ENCODE assay signal across 8 cellular contexts in the genomic region with DNA sequence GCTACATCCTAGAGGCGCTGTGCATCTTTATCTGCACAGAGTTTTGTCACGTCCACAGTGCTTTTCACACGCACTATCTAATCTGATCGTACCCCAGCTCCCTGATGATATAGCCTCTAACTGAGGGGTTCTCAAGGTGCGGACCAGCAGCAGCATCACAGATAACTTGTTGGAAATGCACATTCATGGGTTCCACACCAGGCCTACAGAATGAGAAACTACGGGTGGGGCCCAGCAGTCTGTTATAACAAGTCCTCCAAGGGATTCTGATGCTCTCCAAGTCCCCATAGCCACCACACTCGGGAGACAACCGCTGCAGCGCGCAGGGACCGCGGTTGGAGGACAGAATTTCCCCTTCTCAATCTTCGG. TPM values are rescaled to one million over a fixed set of nuclear protein-coding genes. Genes with fewer than 3 reads are reported as not detected.
A peak's percentile ranks its signal among the peaks of the same experiment; 100 is the strongest.
DNase-seq lines count a peak whose midpoint lies in the region; ATAC-seq and TF ChIP-seq lines count a peak whose summit lies in the region.

No MANE protein-coding gene starts in this region.

- DNase-seq in AG10803 (ENCODE audit: low read depth), result no peak
- no peak for DNase-seq in colonic mucosa
- DNase-seq in naive B cell, result no peak
- no peak for DNase-seq in NCI-H2171 treated with DMSO at 0.1 percent for 48 hours (lab: John Stamatoyannopoulos, UW)
- no peak for DNase-seq in cerebellar nuclear complex (lab: John Stamatoyannopoulos, UW)
- no peak for DNase-seq in NCI-H2107 (lab: John Stamatoyannopoulos, UW)
- DNase-seq in NCI-H146 (lab: John Stamatoyannopoulos, UW), result no peak

- H3K36me3 ChIP-seq in Loucy (ENCODE audit: insufficient read depth, low read length) (peaks cover 22% of the 10 kb centered on the region), colonic mucosa (peaks cover 16% of the 10 kb centered on the region)

- H4K20me1 ChIP-seq in Loucy (ENCODE audit: insufficient read depth, low read length, poor library complexity, severe bottlenecking), result peaks cover 42% of the 10 kb centered on the region

- H3K27me3 Mint-ChIP-seq in naive B cell, result no peaks in the 10 kb centered on the region

- no peak for ATAC-seq in naive B cell (ENCODE audit: low read depth in 2 of 2)

- H3K4me3 ChIP-seq in AG10803 (ENCODE audit: low read length) (peak overlapping the region; percentile 66), Loucy (ENCODE audit: low read length, poor library complexity, severe bottlenecking) (peak overlapping the region; percentile 93), colonic mucosa (peak overlapping the region; percentile 98)

- H3K27ac Mint-ChIP-seq in naive B cell, result peak overlapping the region; percentile 97 to 100 (median 98)

- H3K9me2 ChIP-seq in Loucy (replicated peaks; ENCODE audit: low read depth, low read length), result no peaks in the 10 kb centered on the region

- peaks cover 42% of the 10 kb centered on the region for H3K79me2 ChIP-seq in Loucy (ENCODE audit: insufficient read depth, low read length)

- H3K9me3 ChIP-seq in Loucy (ENCODE audit: insufficient read depth, low read depth, low read length), result no peaks in the 10 kb centered on the region
- no peaks in the 10 kb centered on the region for H3K9me3 ChIP-seq in colonic mucosa

- peak overlapping the region; percentile 99 for H3K27ac ChIP-seq in colonic mucosa

- H3K27me3 ChIP-seq in Loucy (ENCODE audit: insufficient read depth, low read length, poor library complexity, severe bottlenecking), result peaks cover 3% of the 10 kb centered on the region
- no peaks in the 10 kb centered on the region for H3K27me3 ChIP-seq in colonic mucosa

- peak overlapping the region; percentile 94 for H3K9ac ChIP-seq in Loucy (ENCODE audit: low read depth, low read length, poor library complexity, severe bottlenecking)
- peak overlapping the region; percentile 60 to 75 for H3K9ac ChIP-seq in colonic mucosa (ENCODE audit: low read depth in 2 of 2, low read length in 2 of 2)

- peaks cover 41% of the 10 kb centered on the region for H3K4me1 ChIP-seq in Loucy (ENCODE audit: insufficient read depth, low read length, poor library complexity, severe bottlenecking)
- H3K4me1 ChIP-seq in colonic mucosa, result no peaks in the 10 kb centered on the region

- peak overlapping the region; percentile 78 for H2AFZ ChIP-seq in Loucy (ENCODE audit: low read length)

- intact Hi-C loops in colonic mucosa (cut with DNase I), result loop anchor here (5.0 kb wide), 1 partner anchor 99 kb away; no protein-coding TSS in a partner anchor

- peaks cover 10 to 13% of the 10 kb centered on the region in 2 donors for H3K36me3 Mint-ChIP-seq in naive B cell

- H3F3A ChIP-seq in Loucy (ENCODE audit: low read depth), result no peaks in the 10 kb centered on the region

- H3K9me3 Mint-ChIP-seq in naive B cell, result no peaks in the 10 kb centered on the region

- TF ChIP-seq CTCF in AG10803 (conservative IDR thresholded peaks at IDR 0.05; ENCODE audit: low read length) (no peak), Loucy (conservative IDR thresholded peaks at IDR 0.05; ENCODE audit: low read length) (no peak), colonic mucosa (IDR thresholded peaks at IDR 0.05) (no peak)

- peaks cover 24 to 46% (median 30%) of the 10 kb centered on the region in 3 donors for H3K4me1 Mint-ChIP-seq in naive B cell

- H3K4me3 Mint-ChIP-seq in naive B cell, result peak overlapping the region; percentile 91 to 98 (median 96)

- peak overlapping the region; percentile 89 for H3K4me2 ChIP-seq in Loucy (ENCODE audit: low read depth, low read length, poor library complexity, severe bottlenecking)

RNA-seq across cellular contexts. Expression of a gene that starts 0.8 kb away (rescaled TPM):
- 100 to 1,000 TPM; 253 to 257 TPM for total RNA-seq in colonic mucosa
- 100 to 1,000 TPM; 165 to 201 (median 179) TPM for polyA plus RNA-seq in naive B cell (ENCODE audit: low read depth in 6 of 6)

RNA-seq across cellular contexts. Expression of a gene that starts 53.5 kb away (rescaled TPM):
- 10 to 100 TPM; 49.4 to 59.5 TPM for total RNA-seq in colonic mucosa
- polyA plus RNA-seq in naive B cell (ENCODE audit: low read depth in 6 of 6), result 100 to 1,000 TPM in 1 of 6 donors, 10 to 100 TPM in 5; 44.0 to 107 (median 55.5) TPM
